Comparison of ENCODE assay signal across 8 cellular contexts in the genomic region with DNA sequence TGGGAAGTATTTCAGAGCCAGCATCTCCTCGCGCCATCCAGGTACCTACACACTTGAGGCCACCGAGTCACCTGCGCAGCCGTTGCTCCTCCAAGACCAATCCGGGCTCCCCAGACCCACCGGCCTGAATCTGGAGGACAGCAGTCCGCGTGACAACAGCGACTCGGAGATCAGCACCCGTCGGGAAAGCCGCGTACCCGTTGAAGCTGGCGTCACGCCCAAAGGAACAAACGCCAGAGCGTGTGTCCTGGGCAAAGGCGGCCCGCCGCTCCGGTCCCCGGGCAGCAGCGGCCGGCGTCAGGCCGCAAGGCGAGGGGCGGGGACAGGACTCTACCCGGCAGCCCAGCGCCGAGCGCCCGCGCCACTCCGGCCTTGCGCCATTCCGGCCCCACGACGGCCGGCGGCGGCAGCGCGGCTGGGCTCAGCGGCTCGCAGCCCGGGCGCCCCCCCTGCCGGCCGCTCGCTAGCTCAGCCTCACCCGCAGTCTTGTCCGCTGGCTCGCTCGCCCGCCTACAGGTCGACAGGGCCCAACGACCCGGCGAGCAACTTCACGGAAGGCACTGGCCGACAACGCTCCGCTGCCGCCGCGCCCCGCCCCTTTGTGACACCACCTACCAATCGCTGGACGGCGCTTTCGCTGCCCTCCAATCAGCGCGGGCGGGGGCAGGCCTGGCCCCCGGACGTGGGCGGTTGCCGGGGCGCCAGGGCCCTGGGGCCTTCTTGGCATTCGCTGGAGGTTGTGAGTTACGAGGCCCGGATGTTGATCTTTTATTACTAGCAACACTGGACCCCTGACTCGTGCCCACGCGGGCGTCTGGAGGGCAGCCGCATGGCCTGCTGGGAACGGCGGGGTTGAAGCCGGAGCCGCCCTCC. TPM values are rescaled to one million over a fixed set of nuclear protein-coding genes. Genes with fewer than 3 reads are reported as not detected.
DNase-seq lines count a peak whose midpoint lies in the region; TF ChIP-seq lines count a peak whose summit lies in the region.

A gene (minus strand): TSS at position 572 of the 873 bp plus-strand sequence. CDS start 9,047 bp downstream, outside the sequence.

- DNase-seq in Caki2 (ENCODE audit: low read depth) (peak; percentile 99), GM20000 (ENCODE audit: low spot score) (peak; percentile 99), HT1080 (ENCODE audit: low read depth) (peak; percentile 93), NOMO-1 treated with dmso at 0.1 percent for 144 hours (lab: John Stamatoyannopoulos, UW; ENCODE audit: unreplicated experiment) (peak; percentile 98), epidermal melanocyte (ENCODE audit: insufficient read length, low spot score) (peak; percentile 95)
- DNase-seq in activated CD8-positive, alpha-beta memory T cell treated with anti-CD3 and anti-CD28 coated beads, Interleukin-2, amount 50 U/mL, for 4 hours: peak; percentile 94
- DNase-seq in stimulated activated CD8-positive, alpha-beta memory T cell treated with anti-CD3 and anti-CD28 coated beads, Interleukin-4, amount 100 ng/mL, for 1 hour (ENCODE audit: low read depth in 2 of 2, low spot score in 1 of 2): peak; percentile 82 to 88

- peaks cover 15% of the 10 kb centered on the region for H3K4me1 ChIP-seq in mononuclear cell (ENCODE audit: insufficient read depth, low read length)

- H3K27me3 ChIP-seq in mononuclear cell (ENCODE audit: insufficient read depth, low read length): no peaks in the 10 kb centered on the region

- H3K9me3 ChIP-seq in mononuclear cell (ENCODE audit: low read depth, low read length): no peaks in the 10 kb centered on the region

- peak within 1 kb of the TSS; percentile 72 for H3K4me3 ChIP-seq in mononuclear cell (ENCODE audit: low read length)

- in situ Hi-C loops in Caki2 (cut with HindIII; ENCODE audit: low pct_unique_long_range_greater_than_20kb, low sequenced_read_pairs): no loop called here

- peak; percentile 89 for TF ChIP-seq CTCF in GM20000 (IDR thresholded peaks at IDR 0.05; ENCODE audit: extremely low read depth, missing control alignments)

RNA-seq across cellular contexts. Expression of the gene that starts here (rescaled TPM):
- 5.2 and 5.8 TPM in 2 replicates for total RNA-seq in Caki2 (2014; rRNA removed; shearing (Covaris generic); ENCODE audit: low replicate concordance)
- total RNA-seq in HT1080 (2014; rRNA removed; shearing (Covaris generic)): 2.1 and 3.6 TPM in 2 replicates
- polyA plus RNA-seq in HT1080 (2015; cell fraction: cytosol; rRNA removed): 2.7 and 3.2 TPM in 2 replicates
- polyA plus RNA-seq in HT1080 (2015; cell fraction: nucleus; rRNA removed): 2.8 and 4.3 TPM in 2 replicates
- 33.1 TPM for total RNA-seq in mononuclear cell

Comparison
In these comparisons a context has a peak if more than half of its experiments do, and no peak if none do; other contexts are left out.
1. Peak in every context shown above with its lines: DNase-seq and H3K4me3 ChIP-seq.